ENCODE assay signal across 9 cellular contexts in the genomic region with DNA sequence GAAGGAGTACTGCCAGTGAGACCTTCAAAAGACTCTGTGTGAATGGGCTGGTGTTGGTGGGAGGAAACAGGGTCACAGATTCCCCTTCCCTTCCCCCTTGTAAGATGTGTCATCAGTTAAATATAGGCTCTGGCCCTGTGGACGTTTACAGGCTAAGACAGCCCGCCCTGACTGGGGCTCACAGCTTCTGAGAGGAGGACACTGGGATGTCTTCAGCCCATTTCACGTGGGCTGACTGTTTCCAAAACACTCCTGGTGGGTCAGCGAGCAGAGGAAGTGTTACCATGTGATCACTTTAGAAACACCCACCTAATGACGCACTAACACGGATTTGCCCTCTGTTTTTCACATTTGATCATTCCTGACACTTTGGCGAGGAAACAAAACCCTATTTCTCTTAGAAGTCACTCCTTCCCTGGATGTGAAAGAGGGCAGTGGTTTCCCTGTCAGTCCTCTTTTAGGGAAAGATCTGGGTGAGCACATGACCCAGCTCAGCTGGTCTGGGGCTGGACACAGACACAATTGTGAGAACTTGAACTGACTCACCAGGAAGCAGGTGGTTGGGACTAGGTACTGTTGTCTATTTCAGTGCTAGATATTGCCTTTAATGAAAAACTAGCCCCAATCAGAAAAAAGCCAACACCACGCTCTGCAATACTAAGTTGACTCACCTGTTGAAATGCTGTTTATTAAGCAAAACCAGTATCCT. TPM values are rescaled to one million over a fixed set of nuclear protein-coding genes. Genes with fewer than 3 reads are reported as not detected.
A peak's percentile ranks its signal among the peaks of the same experiment; 100 is the strongest.
DNase-seq lines count a peak whose midpoint lies in the region; ATAC-seq and TF ChIP-seq lines count a peak whose summit lies in the region.
"Had no signal": no experiment of that assay in that cellular context is flagged by ENCODE, and none has a peak within 500 bp of the region (broad histone marks: within the 10 kb centered on the region; RNA-seq: fewer than 3 reads in every experiment).

No MANE protein-coding gene starts in this region.

- H3K9me3 ChIP-seq in neuronal stem cell (replicated peaks in 1 of 2; ENCODE audit: control insufficient read depth in 2 of 2, insufficient read depth in 1 of 2, low read depth in 1 of 2, low read length in 2 of 2) (no peaks in the 10 kb centered on the region), upper lobe of right lung (no peaks in the 10 kb centered on the region)

- intact Hi-C loops in upper lobe of right lung (cut with DNase I): no loop called here

- ATAC-seq in GM19438 (IDR thresholded peaks at IDR 0.05; ENCODE audit: low read depth, unreplicated experiment) (peak; percentile 63), HG03521 (IDR thresholded peaks at IDR 0.05; ENCODE audit: unreplicated experiment) (peak; percentile 48), upper lobe of right lung (peak; percentile 82)

- POLR2A ChIA-PET in activated CD4-positive, alpha-beta T cell treated with anti-CD3 and anti-CD28 coated beads, Interleukin-2, amount 10 ng/mL, durations not matched to agents 7 days and 5 days (lab: Charles Lee): no interaction called here

- DNase-seq in AG08395 (ENCODE audit: low spot score) (peak; percentile 24), epithelial cell of prostate (ENCODE audit: low read depth, low spot score) (no peak), neuronal stem cell (ENCODE audit: low spot score) (no peak), upper lobe of right lung (peak; percentile 77), mesothelial cell of epicardium (ENCODE audit: low spot score in 2 of 2, unreplicated experiment in 2 of 2) (no peak)
- no peak for DNase-seq in activated CD4-positive, alpha-beta T cell treated with anti-CD3 and anti-CD28 coated beads, Interleukin-2, amount 10 ng/mL, durations not matched to agents 7 days and 5 days

- no peak overlapping the region for H2AK5ac ChIP-seq in neuronal stem cell (ENCODE audit: low read depth, low read length)

- H3K4me2 ChIP-seq in neuronal stem cell (ENCODE audit: insufficient read depth, low read length, poor library complexity, severe bottlenecking): no peak overlapping the region

- CTCF ChIA-PET in activated CD4-positive, alpha-beta T cell treated with anti-CD3 and anti-CD28 coated beads, Interleukin-2, amount 10 ng/mL, durations not matched to agents 7 days and 5 days (lab: Charles Lee): interaction anchor here (0.9 to 1.0 kb wide), 2 partner anchors 14 to 23 kb away, joined by 3 read pairs; no protein-coding TSS in a partner anchor

- H3K27ac ChIP-seq in epithelial cell of prostate (peak overlapping the region; percentile 39), neuronal stem cell (replicated peaks; ENCODE audit: low read length) (no peak overlapping the region), upper lobe of right lung (peak overlapping the region; percentile 83)

- H3K9me3 Mint-ChIP-seq in activated CD4-positive, alpha-beta T cell treated with anti-CD3 and anti-CD28 coated beads, Interleukin-2, amount 10 ng/mL, durations not matched to agents 7 days and 5 days: no peaks in the 10 kb centered on the region
- no peaks in the 10 kb centered on the region for H3K9me3 Mint-ChIP-seq in mesothelial cell of epicardium

- peak overlapping the region; percentile 78 for H3K27ac Mint-ChIP-seq in activated CD4-positive, alpha-beta T cell treated with anti-CD3 and anti-CD28 coated beads, Interleukin-2, amount 10 ng/mL, durations not matched to agents 7 days and 5 days
- H3K27ac Mint-ChIP-seq in mesothelial cell of epicardium: no peak overlapping the region

- H3K14ac ChIP-seq in neuronal stem cell (ENCODE audit: low read length): no peak overlapping the region

- H3K18ac ChIP-seq in neuronal stem cell (ENCODE audit: low read length): no peak overlapping the region

- H3K36me3 Mint-ChIP-seq in activated CD4-positive, alpha-beta T cell treated with anti-CD3 and anti-CD28 coated beads, Interleukin-2, amount 10 ng/mL, durations not matched to agents 7 days and 5 days (ENCODE audit: low read depth): peaks cover 31% of the 10 kb centered on the region
- no peaks in the 10 kb centered on the region for H3K36me3 Mint-ChIP-seq in mesothelial cell of epicardium

- no CpG with 5 or more reads among the region's 8 CpGs for WGBS in neuronal stem cell (ENCODE audit: extremely low coverage in 2 of 2, insufficient read length in 2 of 2, insufficient replicate concordance in 1 of 2), 2 donors

- H3K4me3 Mint-ChIP-seq in activated CD4-positive, alpha-beta T cell treated with anti-CD3 and anti-CD28 coated beads, Interleukin-2, amount 10 ng/mL, durations not matched to agents 7 days and 5 days: no peak overlapping the region
- H3K4me3 Mint-ChIP-seq in mesothelial cell of epicardium: no peak overlapping the region

- H4K8ac ChIP-seq in neuronal stem cell (ENCODE audit: low read depth, low read length): no peak overlapping the region

- no peaks in the 10 kb centered on the region for H3K27me3 ChIP-seq in neuronal stem cell (ENCODE audit: control insufficient read depth in 3 of 3, insufficient read depth in 3 of 3, low read depth in 1 of 3, low read length in 3 of 3)
- no peaks in the 10 kb centered on the region for H3K27me3 ChIP-seq in upper lobe of right lung

- no peak overlapping the region for H4K91ac ChIP-seq in neuronal stem cell (ENCODE audit: low read depth, low read length, poor library complexity)

- H3K4me3 ChIP-seq in neuronal stem cell (ENCODE audit: low read length in 2 of 2) (no peak overlapping the region), upper lobe of right lung (no peak overlapping the region)

- H3K36me3 ChIP-seq in neuronal stem cell (replicated peaks in 1 of 2; ENCODE audit: control insufficient read depth in 2 of 2, insufficient read depth in 2 of 2, low read length in 2 of 2) (no peaks in the 10 kb centered on the region), upper lobe of right lung (no peaks in the 10 kb centered on the region)

- no peak overlapping the region for H3K9ac ChIP-seq in neuronal stem cell (ENCODE audit: low read depth, low read length, poor library complexity)

- peaks cover 80% of the 10 kb centered on the region for H3K4me1 Mint-ChIP-seq in activated CD4-positive, alpha-beta T cell treated with anti-CD3 and anti-CD28 coated beads, Interleukin-2, amount 10 ng/mL, durations not matched to agents 7 days and 5 days
- H3K4me1 Mint-ChIP-seq in mesothelial cell of epicardium: peaks cover 26% of the 10 kb centered on the region

- no peak overlapping the region for H3K23ac ChIP-seq in neuronal stem cell (ENCODE audit: low read depth, low read length, poor library complexity)

- peak overlapping the region; percentile 21 for H2AFZ ChIP-seq in neuronal stem cell (ENCODE audit: low read length)

- no peaks in the 10 kb centered on the region for H3K79me1 ChIP-seq in neuronal stem cell (ENCODE audit: low read depth, low read length)

- H2BK12ac ChIP-seq in neuronal stem cell (ENCODE audit: low read length): no peak overlapping the region

- H3K4me1 ChIP-seq in neuronal stem cell (ENCODE audit: control insufficient read depth in 2 of 2, insufficient read depth in 1 of 2, low read depth in 1 of 2, low read length in 2 of 2) (no peaks in the 10 kb centered on the region), upper lobe of right lung (peaks cover 52% of the 10 kb centered on the region)

- H3K27me3 Mint-ChIP-seq in activated CD4-positive, alpha-beta T cell treated with anti-CD3 and anti-CD28 coated beads, Interleukin-2, amount 10 ng/mL, durations not matched to agents 7 days and 5 days: no peaks in the 10 kb centered on the region
- peaks cover 10% of the 10 kb centered on the region for H3K27me3 Mint-ChIP-seq in mesothelial cell of epicardium (ENCODE audit: low read depth)

- no peak overlapping the region for H2BK5ac ChIP-seq in neuronal stem cell (ENCODE audit: low read length)

- TF ChIP-seq CTCF in upper lobe of right lung (IDR thresholded peaks at IDR 0.05) (no peak), mesothelial cell of epicardium (IDR thresholded peaks at IDR 0.05; ENCODE audit: unreplicated experiment) (no peak)

- H3K4ac ChIP-seq in neuronal stem cell (ENCODE audit: low read length): no peak overlapping the region

- H2BK15ac ChIP-seq in neuronal stem cell (ENCODE audit: low read length): no peak overlapping the region

- H2BK120ac ChIP-seq in neuronal stem cell (ENCODE audit: low read depth, low read length): no peak overlapping the region

RNA-seq across cellular contexts. Expression of a gene that starts 38.9 kb away (rescaled TPM):
- not detected for total RNA-seq in activated CD4-positive, alpha-beta T cell treated with anti-CD3 and anti-CD28 coated beads, Interleukin-2, amount 10 ng/mL, durations not matched to agents 7 days and 5 days
- not detected for polyA plus RNA-seq in neuronal stem cell (2013, experiment 1 of 2)
- polyA plus RNA-seq in neuronal stem cell (2013, experiment 2 of 2): not detected
- 1.4 TPM for total RNA-seq in upper lobe of right lung
- total RNA-seq in mesothelial cell of epicardium: 0.13 TPM in 1 of 3 replicates, not detected in the others
- total RNA-seq: mononuclear cell had no signal

Comparison
In these comparisons a context has a peak if more than half of its experiments do, and no peak if none do; other contexts are left out.
1. DNase-seq: peak in AG08395 (single experiment) and upper lobe of right lung (single experiment); none in activated CD4-positive, alpha-beta T cell treated with anti-CD3 and anti-CD28 coated beads, Interleukin-2, amount 10 ng/mL, durations not matched to agents 7 days and 5 days (single experiment), epithelial cell of prostate (single experiment), neuronal stem cell (single experiment) and mesothelial cell of epicardium (0 of 2).
2. Peak in every context shown above with its lines, with median percentiles within 50 percentile points of each other: ATAC-seq.